ENCODE assay signal across 13 cellular contexts in the genomic region with DNA sequence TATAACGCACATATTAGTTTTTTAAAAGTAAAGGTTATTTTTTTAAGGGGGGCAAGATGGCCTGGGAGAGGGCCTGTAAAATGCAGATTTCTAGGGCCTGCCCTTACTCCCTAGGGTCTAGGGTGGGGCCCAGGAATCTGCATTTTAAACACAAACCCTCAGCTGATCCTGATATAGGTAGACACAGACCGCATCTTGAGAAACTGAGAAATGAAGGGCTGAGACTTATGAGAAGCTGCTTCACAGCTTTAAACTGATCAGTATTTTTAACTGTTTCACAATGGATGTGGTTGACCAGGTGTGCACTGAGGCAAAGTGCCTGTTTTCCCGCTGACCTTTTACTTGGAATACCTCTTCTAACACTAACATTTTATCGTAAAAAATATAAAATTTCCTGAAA.
DNase-seq lines count a peak whose midpoint lies in the region; ATAC-seq and TF ChIP-seq lines count a peak whose summit lies in the region.
"Had no signal": no experiment of that assay in that cellular context is flagged by ENCODE, and none has a peak within 500 bp of the region (broad histone marks: within the 10 kb centered on the region; RNA-seq: fewer than 3 reads in every experiment).

No MANE protein-coding gene starts in this region.

- H3K4me3 Mint-ChIP-seq in central memory CD8-positive, alpha-beta T cell = no peak overlapping the region
- H3K4me3 Mint-ChIP-seq: activated naive CD4-positive, alpha-beta T cell treated with anti-CD3 and anti-CD28 coated beads, Interleukin-2, amount 10 ng/mL, durations not matched to agents 7 days and 5 days had no signal

- H3K27ac Mint-ChIP-seq in central memory CD8-positive, alpha-beta T cell (ENCODE audit: low read depth) = peak overlapping the region; percentile 86

- ATAC-seq in GM18505 (IDR thresholded peaks at IDR 0.05; ENCODE audit: unreplicated experiment) = peak; percentile 60
- ATAC-seq in GM19395 (IDR thresholded peaks at IDR 0.05; ENCODE audit: unreplicated experiment) = peak; percentile 80
- ATAC-seq in HG03045 (IDR thresholded peaks at IDR 0.05; ENCODE audit: unreplicated experiment) = peak; percentile 51
- no peak for ATAC-seq in central memory CD8-positive, alpha-beta T cell (replicated peaks; ENCODE audit: extremely low read depth, poor library complexity, severe bottlenecking)
- no peak for ATAC-seq in HG03457 (IDR thresholded peaks at IDR 0.05; ENCODE audit: unreplicated experiment)
- no peak for ATAC-seq in stimulated activated naive CD8-positive, alpha-beta T cell treated with anti-CD3 and anti-CD28 coated beads, Interleukin-15, Interleukin-2, amounts not matched to agents 100 U/mL and 50 U/mL, for 24 hours
- ATAC-seq: HCT116 had no signal

- H3K36me3 Mint-ChIP-seq in central memory CD8-positive, alpha-beta T cell (ENCODE audit: insufficient read depth) = peaks cover 56% of the 10 kb centered on the region

- no peak for DNase-seq in central memory CD8-positive, alpha-beta T cell (ENCODE audit: low spot score in 2 of 2)
- no peak for DNase-seq in stimulated activated naive CD8-positive, alpha-beta T cell treated with anti-CD3 and anti-CD28 coated beads, Interleukin-15, Interleukin-2, amounts not matched to agents 100 U/mL and 50 U/mL, for 24 hours
- no peak for DNase-seq in NCI-H2107 (lab: John Stamatoyannopoulos, UW)
- DNase-seq in NCI-H748 (lab: John Stamatoyannopoulos, UW; ENCODE audit: unreplicated experiment) = no peak
- DNase-seq: activated CD4-positive, alpha-beta T cell treated with anti-CD3 and anti-CD28 coated beads for 1 hour; activated naive CD4-positive, alpha-beta T cell treated with anti-CD3 and anti-CD28 coated beads, Interleukin-2, amount 10 ng/mL, durations not matched to agents 7 days and 5 days; NCI-H1417; sigmoid colon had no signal

- H3K27me3 Mint-ChIP-seq in central memory CD8-positive, alpha-beta T cell = no peaks in the 10 kb centered on the region
- H3K27me3 Mint-ChIP-seq: activated naive CD4-positive, alpha-beta T cell treated with anti-CD3 and anti-CD28 coated beads, Interleukin-2, amount 10 ng/mL, durations not matched to agents 7 days and 5 days had no signal

- peaks cover 54% of the 10 kb centered on the region for H3K4me1 Mint-ChIP-seq in central memory CD8-positive, alpha-beta T cell

- no peak for TF ChIP-seq POLR2A in GM18505 (IDR thresholded peaks at IDR 0.05; ENCODE audit: borderline replicate concordance, extremely low read depth, insufficient read depth, insufficient read length)

- no peaks in the 10 kb centered on the region for H3K9me3 Mint-ChIP-seq in central memory CD8-positive, alpha-beta T cell
- H3K9me3 Mint-ChIP-seq: activated naive CD4-positive, alpha-beta T cell treated with anti-CD3 and anti-CD28 coated beads, Interleukin-2, amount 10 ng/mL, durations not matched to agents 7 days and 5 days had no signal

Comparison
In these comparisons a context has a peak if more than half of its experiments do, and no peak if none do; other contexts are left out.
1. ATAC-seq: peak in GM18505 (single experiment), GM19395 (single experiment) and HG03045 (single experiment); none in central memory CD8-positive, alpha-beta T cell (single experiment), HG03457 (single experiment) and stimulated activated naive CD8-positive, alpha-beta T cell treated with anti-CD3 and anti-CD28 coated beads, Interleukin-15, Interleukin-2, amounts not matched to agents 100 U/mL and 50 U/mL, for 24 hours (single experiment).